10 cellular contexts compared by ENCODE assay signal in genomic region chr17:82334204-82334621, GRCh38. TPM values are rescaled to one million over a fixed set of nuclear protein-coding genes. Genes with fewer than 3 reads are reported as not detected.
A peak's percentile ranks its signal among the peaks of the same experiment; 100 is the strongest.
DNase-seq lines count a peak whose midpoint lies in the region; ATAC-seq and TF ChIP-seq lines count a peak whose summit lies in the region.
"Had no signal": no experiment of that assay in that cellular context is flagged by ENCODE, and none has a peak within 500 bp of the region (broad histone marks: within the 10 kb centered on the region; RNA-seq: fewer than 3 reads in every experiment).

No MANE protein-coding gene starts in this region.

- POLR2A ChIA-PET in CD4-positive, alpha-beta memory T cell (lab: Charles Lee; ENCODE audit: partially characterized antibody) = interaction anchor here (1.0 to 4.2 kb wide), 10 partner anchors 9 to 631 kb away, joined by 3 to 37 read pairs (median 4); partner anchors contain the start of genes CD7 and MRPL12
- POLR2A ChIA-PET in Panc1 (lab: Charles Lee) = no interaction called here

- no peaks in the 10 kb centered on the region for H3K9me3 ChIP-seq in CD4-positive, alpha-beta memory T cell (ENCODE audit: control insufficient read depth in 1 of 2, low read length in 2 of 2)
- H3K9me3 ChIP-seq in Panc1 (ENCODE audit: control insufficient read depth, insufficient read depth, low read depth, low read length) (no peaks in the 10 kb centered on the region), esophagus muscularis mucosa (no peaks in the 10 kb centered on the region)

- peak in 1 of 5 donors; percentile 36 for DNase-seq in CD4-positive, alpha-beta memory T cell
- DNase-seq in Panc1 (ENCODE audit: low read depth, low spot score) = no peak
- DNase-seq in esophagus muscularis mucosa (ENCODE audit: extremely low spot score) = no peak
- no peak for DNase-seq in SIG-M5 (lab: John Stamatoyannopoulos, UW)
- no peak for DNase-seq in C1 segment of cervical spinal cord (lab: John Stamatoyannopoulos, UW)
- no peak for DNase-seq in NCI-H526 treated with DMSO at 0.1 percent for 48 hours (lab: John Stamatoyannopoulos, UW)
- DNase-seq in NCI-H2107 (lab: John Stamatoyannopoulos, UW) = no peak

- peaks cover 0 to 2% of the 10 kb centered on the region in 2 donors for H3K27me3 Mint-ChIP-seq in CD4-positive, alpha-beta memory T cell

- no peaks in the 10 kb centered on the region for H3K36me3 ChIP-seq in CD4-positive, alpha-beta memory T cell (ENCODE audit: insufficient read depth, low read length)
- H3K36me3 ChIP-seq in Panc1 (ENCODE audit: control insufficient read depth, insufficient read depth, low read length) (peaks cover 2% of the 10 kb centered on the region; the same call in 1 of the 2 replicates), esophagus muscularis mucosa (no peaks in the 10 kb centered on the region), rectal smooth muscle tissue (ENCODE audit: control insufficient read depth, insufficient read depth, low read length) (no peaks in the 10 kb centered on the region)

- H3K4me1 Mint-ChIP-seq in CD4-positive, alpha-beta memory T cell = peaks cover 18 to 33% (median 24%) of the 10 kb centered on the region in 4 donors

- no peak overlapping the region for H3K9ac ChIP-seq in rectal smooth muscle tissue (ENCODE audit: low read length)

- H3K4me1 ChIP-seq in CD4-positive, alpha-beta memory T cell (ENCODE audit: insufficient read depth, low read length) = peaks cover 24% of the 10 kb centered on the region
- H3K4me1 ChIP-seq in Panc1 (ENCODE audit: control insufficient read depth, insufficient read depth, low read length) = peaks cover 66% of the 10 kb centered on the region
- peaks cover 38 to 71% (median 64%) of the 10 kb centered on the region in 4 donors for H3K4me1 ChIP-seq in esophagus muscularis mucosa
- peaks cover 21% of the 10 kb centered on the region for H3K4me1 ChIP-seq in rectal smooth muscle tissue (ENCODE audit: control insufficient read depth, insufficient read depth, low read length)

- peak overlapping the region; percentile 58 to 73 for H3K4me3 ChIP-seq in CD4-positive, alpha-beta memory T cell (ENCODE audit: low read length in 2 of 2)
- H3K4me3 ChIP-seq in Panc1 (ENCODE audit: low read depth in 2 of 2, low read length in 2 of 2) (peak overlapping the region; percentile 31 to 71; a peak in 3 of 4 replicates), esophagus muscularis mucosa (peak overlapping the region; percentile 61 to 71 (median 70)), rectal smooth muscle tissue (ENCODE audit: low read length) (peak overlapping the region; percentile 71)

- BruUV-seq in Panc1 (replicated peaks; lab: Mats Ljungman, UMichigan) = no TSS peak

- intact Hi-C loops in CD4-positive, alpha-beta memory T cell (cut with micrococcal nuclease) = no loop called here
- intact Hi-C loops in Panc1 (cut with micrococcal nuclease; ENCODE audit: unreplicated experiment) = loop anchor here (5.0 kb wide), 1 partner anchor 37 kb away; no protein-coding TSS in a partner anchor
- intact Hi-C loops in esophagus muscularis mucosa (cut with DNase I) = no loop called here

- no peaks in the 10 kb centered on the region for H3K9me3 Mint-ChIP-seq in CD4-positive, alpha-beta memory T cell

- H3K27me3 ChIP-seq in CD4-positive, alpha-beta memory T cell (ENCODE audit: insufficient read depth, low read length) = no peaks in the 10 kb centered on the region
- H3K27me3 ChIP-seq in Panc1 (ENCODE audit: control insufficient read depth, insufficient read depth, low read length) (no peaks in the 10 kb centered on the region), esophagus muscularis mucosa (peaks cover 0 to 34% (median 0%) of the 10 kb centered on the region in 4 donors), rectal smooth muscle tissue (ENCODE audit: control insufficient read depth, insufficient read depth, low read length) (peaks cover 5% of the 10 kb centered on the region)

- TF ChIP-seq CTCF in Panc1 (IDR thresholded peaks at IDR 0.05) = no peak
- no peak for TF ChIP-seq CTCF in esophagus muscularis mucosa (IDR thresholded peaks at IDR 0.05)

- H3K36me3 Mint-ChIP-seq in CD4-positive, alpha-beta memory T cell = peaks cover 0 to 4% of the 10 kb centered on the region in 2 donors

- no peak for TF ChIP-seq POLR2A in esophagus muscularis mucosa (IDR thresholded peaks at IDR 0.05; ENCODE audit: low read depth)

- CTCF ChIA-PET in CD4-positive, alpha-beta memory T cell (lab: Charles Lee; ENCODE audit: partially characterized antibody) = interaction anchor here (1.1 to 1.6 kb wide), 3 partner anchors 15 to 97 kb away, joined by 3 to 8 read pairs (median 4); no protein-coding TSS in a partner anchor
- CTCF ChIA-PET in Panc1 (lab: Charles Lee) = interaction anchor here (0.6 kb wide), 1 partner anchor 28 kb away, joined by 4 read pairs; no protein-coding TSS in a partner anchor

- peak overlapping the region; percentile 96 to 100 (median 99) for H3K4me3 Mint-ChIP-seq in CD4-positive, alpha-beta memory T cell

- peak overlapping the region; percentile 35 to 99 (median 98) for H3K27ac Mint-ChIP-seq in CD4-positive, alpha-beta memory T cell

- WGBS in esophagus muscularis mucosa = 68% methylated on average over 21 of the region's 25 CpGs

- H3K27ac ChIP-seq in CD4-positive, alpha-beta memory T cell (ENCODE audit: low read depth, low read length) = peak overlapping the region; percentile 52
- H3K27ac ChIP-seq in Panc1 (ENCODE audit: low read length) (peak overlapping the region; percentile 75), esophagus muscularis mucosa (replicated peaks in 1 of 4) (peak overlapping the region; percentile 70 to 75 (median 72)), rectal smooth muscle tissue (ENCODE audit: low read depth, low read length) (peak overlapping the region; percentile 53)

- in situ Hi-C loops in Panc1 (cut with HindIII; ENCODE audit: low pct_unique_long_range_greater_than_20kb, low sequenced_read_pairs) = no loop called here

- no peak for TF ChIP-seq EP300 in esophagus muscularis mucosa (IDR thresholded peaks at IDR 0.05)

- ATAC-seq in Panc1 = no peak; the same call in 1 of the 2 replicates

RNA-seq across cellular contexts. Expression of gene SECTM1, which starts 0.6 kb away (rescaled TPM):
- 1 to 10 TPM; 5.3 to 6.1 TPM for total RNA-seq in CD4-positive, alpha-beta memory T cell
- polyA plus RNA-seq in CD4-positive, alpha-beta memory T cell = 1 to 10 TPM; 2.2 to 4.3 TPM
- total RNA-seq in Panc1 (2021; ENCODE audit: unreplicated experiment) (5.4 TPM), esophagus muscularis mucosa (10 to 100 TPM in 3 of 4 donors, 1 to 10 TPM in 1; 10.0 to 41.1 (median 22.2) TPM)
- 7.3 TPM for polyA plus RNA-seq in Panc1 (2012; ENCODE audit: insufficient read length)

RNA-seq across cellular contexts. Expression of gene CD7, which starts 16.8 kb away (rescaled TPM):
- 10 to 100 TPM; 40.9 to 41.0 TPM for total RNA-seq in CD4-positive, alpha-beta memory T cell
- 10 to 100 TPM; 53.1 to 82.6 TPM for polyA plus RNA-seq in CD4-positive, alpha-beta memory T cell
- total RNA-seq in Panc1 (2021; ENCODE audit: unreplicated experiment) (0.77 TPM), esophagus muscularis mucosa (1 to 10 TPM in 2 of 4 donors, under 1 TPM in 1, not detected in 1; 0.91 to 5.7 (median 2.0) TPM)
- 0.27 TPM for polyA plus RNA-seq in Panc1 (2012; ENCODE audit: insufficient read length)
- total RNA-seq: RPMI7951 had no signal

RNA-seq across cellular contexts. Expression of gene TEX19, which starts 24.8 kb away (rescaled TPM):
- not detected for total RNA-seq in CD4-positive, alpha-beta memory T cell
- not detected for polyA plus RNA-seq in CD4-positive, alpha-beta memory T cell
- 0.21 TPM for total RNA-seq in Panc1 (2021; ENCODE audit: unreplicated experiment)
- polyA plus RNA-seq in Panc1 (2012; ENCODE audit: insufficient read length) = not detected
- not detected for total RNA-seq in esophagus muscularis mucosa
- polyA plus RNA-seq: adipose tissue had no signal

RNA-seq across cellular contexts. Expression of gene UTS2R, which starts 37.4 kb away (rescaled TPM):
- total RNA-seq in CD4-positive, alpha-beta memory T cell = not detected
- polyA plus RNA-seq in CD4-positive, alpha-beta memory T cell = not detected
- total RNA-seq in Panc1 (2021; ENCODE audit: unreplicated experiment) = 0.39 TPM
- 0.16 TPM for polyA plus RNA-seq in Panc1 (2012; ENCODE audit: insufficient read length)
- total RNA-seq in esophagus muscularis mucosa = not detected
- total RNA-seq: RPMI7951 had no signal

Comparison
In these comparisons a context has a peak if more than half of its experiments do, and no peak if none do; other contexts are left out.
1. RNA of gene CD7, which starts 16.8 kb away (total RNA-seq): 40.9 to 41.0 TPM in CD4-positive, alpha-beta memory T cell; 0.91 to 5.7 TPM in esophagus muscularis mucosa and 0.77 TPM in Panc1 (single experiment); every median in the first group is over 4 times any median in the second.
2. Peak in every context shown above with its lines, with median percentiles within 50 percentile points of each other: H3K27ac ChIP-seq and H3K4me3 ChIP-seq.